8 cellular contexts compared by ENCODE assay signal in genomic region chr2:124804014-124804940, GRCh38.
DNase-seq lines count a peak whose midpoint lies in the region; ATAC-seq, FAIRE-seq and TF ChIP-seq lines count a peak whose summit lies in the region.

No MANE protein-coding gene starts in this region.

- RAD21 ChIA-PET in GM12878 (lab: Charles Lee; ENCODE audit: unreplicated experiment): no interaction called here

- CTCF ChIA-PET in GM12878 (lab: Yijun Ruan, JAX): interaction anchor here (1.7 kb wide), 1 partner anchor 9 kb away, joined by 6 read pairs; no protein-coding TSS in a partner anchor

- whole genome bisulfite sequencing in GM12878 (ENCODE audit: insufficient coverage, insufficient replicate concordance, low lambda C conversion rate, missing lambda C conversion rate): 29% methylated on average over 5 of the region's 5 CpGs
- WGBS in right lobe of liver (ENCODE audit: insufficient coverage, low coverage, low lambda C conversion rate, missing lambda C conversion rate): 44% methylated on average over 5 of the region's 5 CpGs

- POLR2A ChIA-PET in GM12878 (lab: Charles Lee): no interaction called here

- no peaks in the 10 kb centered on the region for H3K79me2 ChIP-seq in GM12878 (ENCODE audit: control insufficient read depth, insufficient read depth, low read length)

- TF ChIP-seq EP300 in GM12878 (IDR thresholded peaks at IDR 0.05; ENCODE audit: borderline replicate concordance in 1 of 2, control insufficient read depth in 1 of 2, low read depth in 2 of 2, low read length in 2 of 2): no peak

- no peak for FAIRE-seq in GM12878 (lab: Jason Lieb, UNC)

- SMC1A ChIA-PET in GM12878 (lab: Charles Lee; ENCODE audit: uncharacterized antibody, unreplicated experiment): no interaction called here

- peak; percentile 15 for DNase-seq in NCI-H1436 (lab: John Stamatoyannopoulos, UW)
- no peak for DNase-seq in NCI-H1436 treated with DMSO at 0.1 percent for 48 hours (lab: John Stamatoyannopoulos, UW)
- peak; percentile 55 for DNase-seq in NB4 (ENCODE audit: low read depth)
- DNase-seq in GM12878 (ENCODE audit: low read depth, low spot score): peak; percentile 12
- no peak for DNase-seq in right lobe of liver
- no peak for DNase-seq in stimulated activated CD4-positive, alpha-beta T cell treated with anti-CD3 and anti-CD28 coated beads, Interleukin-15, amount 100 ng/mL, for 24 hours
- no peak for DNase-seq in activated CD8-positive, alpha-beta memory T cell treated with anti-CD3 and anti-CD28 coated beads for 24 hours

- TF ChIP-seq RAD21 in GM12878 (IDR thresholded peaks at IDR 0.05; ENCODE audit: insufficient read depth, low read depth, low read length): peak; percentile 66

- no peak overlapping the region for H3K9ac ChIP-seq in GM12878 (ENCODE audit: control insufficient read depth, insufficient read depth, low read length)

- no peak overlapping the region for H3K27ac ChIP-seq in GM12878 (ENCODE audit: control insufficient read depth, insufficient read depth)
- H3K27ac ChIP-seq in right lobe of liver: no peak overlapping the region

- H3K4me1 ChIP-seq in GM12878 (ENCODE audit: control insufficient read depth, insufficient read depth, low read length) (no peaks in the 10 kb centered on the region; the same call in 1 of the 2 replicates), right lobe of liver (peaks cover 0 to 11% (median 1%) of the 10 kb centered on the region in 4 donors)

- intact Hi-C loops in GM12878 (cut with micrococcal nuclease; ENCODE audit: unreplicated experiment) (loop anchor here (10.0 kb wide), 1 partner anchor 1971 kb away; no protein-coding TSS in a partner anchor), right lobe of liver (cut with DNase I) (no loop called here)

- no peak overlapping the region for H2AFZ ChIP-seq in GM12878 (ENCODE audit: control insufficient read depth, low read depth, low read length)

- in situ Hi-C loops in GM12878 (cut with MboI): no loop called here

- TF ChIP-seq POLR2A in NB4 (IDR thresholded peaks at IDR 0.05; ENCODE audit: extremely low read depth, insufficient read length) (no peak), GM12878 (IDR thresholded peaks at IDR 0.05; ENCODE audit: low read depth, low read length) (no peak), right lobe of liver (IDR thresholded peaks at IDR 0.05) (no peak)

- H3K27me3 ChIP-seq in GM12878 (replicated peaks in 1 of 2; ENCODE audit: control insufficient read depth in 2 of 2, insufficient read depth in 2 of 2, low read length in 1 of 2) (no peaks in the 10 kb centered on the region), right lobe of liver (no peaks in the 10 kb centered on the region)

- H3K4me2 ChIP-seq in GM12878 (ENCODE audit: control insufficient read depth, insufficient read depth): no peak overlapping the region

- no peaks in the 10 kb centered on the region for H3K36me3 ChIP-seq in GM12878 (ENCODE audit: control insufficient read depth in 2 of 2, insufficient read depth in 2 of 2, low read length in 1 of 2)
- H3K36me3 ChIP-seq in right lobe of liver: no peaks in the 10 kb centered on the region

- no TSS peak for BruUV-seq in GM12878 (replicated peaks; lab: Mats Ljungman, UMichigan)

- TF ChIP-seq CTCF in NB4 (IDR thresholded peaks at IDR 0.05; ENCODE audit: low read depth, low read length) (peak; percentile 78), GM12878 (IDR thresholded peaks at IDR 0.05 in 2 of 3, conservative IDR thresholded peaks at IDR 0.05 in 1 of 3; ENCODE audit: control insufficient read depth in 2 of 3, extremely low read depth in 1 of 3, insufficient read depth in 1 of 3, low read depth in 3 of 3, low read length in 3 of 3) (peak; percentile 59 to 70 (median 67); a peak in 5 of 6 replicates), right lobe of liver (IDR thresholded peaks at IDR 0.05) (peak; percentile 43 to 71 (median 57))

- no peaks in the 10 kb centered on the region for H4K20me1 ChIP-seq in GM12878 (ENCODE audit: control insufficient read depth, insufficient read depth)

- peak; percentile 67 for ATAC-seq in GM21825 (IDR thresholded peaks at IDR 0.05; ENCODE audit: unreplicated experiment)
- peak; percentile 81 for ATAC-seq in GM12878
- peak; percentile 82 to 94 (median 90) for ATAC-seq in right lobe of liver

- no peak overlapping the region for H3K4me3 ChIP-seq in NB4 (ENCODE audit: low read depth, low read length)
- no peak overlapping the region for H3K4me3 ChIP-seq in GM12878
- no peak overlapping the region for H3K4me3 ChIP-seq in right lobe of liver

- H3K9me3 ChIP-seq in GM12878 (replicated peaks; ENCODE audit: control insufficient read depth, insufficient read depth, low read length) (no peaks in the 10 kb centered on the region), right lobe of liver (no peaks in the 10 kb centered on the region)

TF ChIP-seq in GM12878, 131 proteins besides CTCF, POLR2A, EP300 and RAD21:
- TF ChIP-seq RUNX3 (IDR thresholded peaks at IDR 0.05; ENCODE audit: low read length) (0 out of 2 replicates have a peak, but pooled peaks have one; percentile 16), CHD4 (IDR thresholded peaks at IDR 0.05) (no peak), ZNF274 (IDR thresholded peaks at IDR 0.05; ENCODE audit: insufficient read depth, insufficient read length) (no peak), SMAD1 (IDR thresholded peaks at IDR 0.05; ENCODE audit: low read depth, partially characterized antibody) (no peak), POU2F2 (IDR thresholded peaks at IDR 0.05; ENCODE audit: borderline replicate concordance, low read depth, low read length) (no peak), SMC3 (IDR thresholded peaks at IDR 0.05; ENCODE audit: borderline replicate concordance, low read length) (peak; percentile 33; the same call in 1 of the 2 replicates)
- TF ChIP-seq, protein P1, sequence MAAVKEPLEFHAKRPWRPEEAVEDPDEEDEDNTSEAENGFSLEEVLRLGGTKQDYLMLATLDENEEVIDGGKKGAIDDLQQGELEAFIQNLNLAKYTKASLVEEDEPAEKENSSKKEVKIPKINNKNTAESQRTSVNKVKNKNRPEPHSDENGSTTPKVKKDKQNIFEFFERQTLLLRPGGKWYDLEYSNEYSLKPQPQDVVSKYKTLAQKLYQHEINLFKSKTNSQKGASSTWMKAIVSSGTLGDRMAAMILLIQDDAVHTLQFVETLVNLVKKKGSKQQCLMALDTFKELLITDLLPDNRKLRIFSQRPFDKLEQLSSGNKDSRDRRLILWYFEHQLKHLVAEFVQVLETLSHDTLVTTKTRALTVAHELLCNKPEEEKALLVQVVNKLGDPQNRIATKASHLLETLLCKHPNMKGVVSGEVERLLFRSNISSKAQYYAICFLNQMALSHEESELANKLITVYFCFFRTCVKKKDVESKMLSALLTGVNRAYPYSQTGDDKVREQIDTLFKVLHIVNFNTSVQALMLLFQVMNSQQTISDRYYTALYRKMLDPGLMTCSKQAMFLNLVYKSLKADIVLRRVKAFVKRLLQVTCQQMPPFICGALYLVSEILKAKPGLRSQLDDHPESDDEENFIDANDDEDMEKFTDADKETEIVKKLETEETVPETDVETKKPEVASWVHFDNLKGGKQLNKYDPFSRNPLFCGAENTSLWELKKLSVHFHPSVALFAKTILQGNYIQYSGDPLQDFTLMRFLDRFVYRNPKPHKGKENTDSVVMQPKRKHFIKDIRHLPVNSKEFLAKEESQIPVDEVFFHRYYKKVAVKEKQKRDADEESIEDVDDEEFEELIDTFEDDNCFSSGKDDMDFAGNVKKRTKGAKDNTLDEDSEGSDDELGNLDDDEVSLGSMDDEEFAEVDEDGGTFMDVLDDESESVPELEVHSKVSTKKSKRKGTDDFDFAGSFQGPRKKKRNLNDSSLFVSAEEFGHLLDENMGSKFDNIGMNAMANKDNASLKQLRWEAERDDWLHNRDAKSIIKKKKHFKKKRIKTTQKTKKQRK (IDR thresholded peaks at IDR 0.05; ENCODE audit: low read depth, low read length): no peak

Comparison
In these comparisons a context has a peak if more than half of its experiments do, and no peak if none do; other contexts are left out.
1. DNase-seq: peak in NCI-H1436 (single experiment), NB4 (single experiment) and GM12878 (single experiment); none in NCI-H1436 treated with DMSO at 0.1 percent for 48 hours (single experiment), right lobe of liver (0 of 3), stimulated activated CD4-positive, alpha-beta T cell treated with anti-CD3 and anti-CD28 coated beads, Interleukin-15, amount 100 ng/mL, for 24 hours (single experiment) and activated CD8-positive, alpha-beta memory T cell treated with anti-CD3 and anti-CD28 coated beads for 24 hours (single experiment).
2. Peak in every context shown above with its lines, with median percentiles within 50 percentile points of each other: ATAC-seq and CTCF ChIP-seq.